Comparison of ENCODE assay signal across 7 cellular contexts in genomic region chr3:63745757-63746156, GRCh38.
"Had no signal": no experiment of that assay in that cellular context is flagged by ENCODE, and none has a peak within 500 bp of the region (broad histone marks: within the 10 kb centered on the region; RNA-seq: fewer than 3 reads in every experiment).

No MANE protein-coding gene starts in this region.

- H3K27me3 Mint-ChIP-seq: IgD-negative memory B cell had no signal

- H3K27ac ChIP-seq: HL-60 had no signal

- H3K4me1 Mint-ChIP-seq: IgD-negative memory B cell had no signal

- ATAC-seq: HepG2 had no signal

- H3K4me3 Mint-ChIP-seq: IgD-negative memory B cell had no signal

- DNase-seq: IMR-90, KBM-7, KG1 had no signal

- H3K27ac Mint-ChIP-seq: IgD-negative memory B cell had no signal

- FAIRE-seq: HepG2, HTR-8/SVneo had no signal
